In the genomic region with DNA sequence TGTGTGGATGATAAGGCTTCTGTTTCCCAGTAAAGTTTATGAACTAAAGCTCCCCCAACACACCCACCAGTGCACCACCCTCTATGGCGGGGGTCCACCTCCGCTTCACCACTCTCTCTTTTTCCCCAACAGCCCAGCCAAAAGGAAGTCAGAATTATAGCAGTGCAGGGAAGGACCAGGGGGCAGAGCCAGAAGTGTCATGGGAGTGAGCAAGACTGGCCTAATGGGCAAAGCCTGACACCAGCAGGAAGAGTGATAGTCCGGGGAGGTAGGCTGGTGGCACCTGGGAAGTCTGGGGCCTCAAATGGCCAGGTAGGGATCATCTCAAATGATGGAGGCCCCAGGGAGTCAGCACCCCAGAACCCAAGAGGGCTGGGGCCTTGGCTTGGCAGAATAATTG, we compare ENCODE assay signal across 11 cellular contexts.
DNase-seq lines count a peak whose midpoint lies in the region; ATAC-seq, FAIRE-seq and TF ChIP-seq lines count a peak whose summit lies in the region.
"Had no signal": no experiment of that assay in that cellular context is flagged by ENCODE, and none has a peak within 500 bp of the region (broad histone marks: within the 10 kb centered on the region; RNA-seq: fewer than 3 reads in every experiment).

No MANE protein-coding gene starts in this region.

- H3K36me3 Mint-ChIP-seq in activated CD4-positive, alpha-beta memory T cell treated with anti-CD3 and anti-CD28 coated beads for 36 hours, result no peaks in the 10 kb centered on the region

- no peaks in the 10 kb centered on the region for H3K9me3 Mint-ChIP-seq in activated CD4-positive, alpha-beta memory T cell treated with anti-CD3 and anti-CD28 coated beads for 36 hours

- no peaks in the 10 kb centered on the region for H3K36me3 ChIP-seq in left ventricle myocardium inferior
- H3K36me3 ChIP-seq in kidney (ENCODE audit: control insufficient read depth in 1 of 2, insufficient read depth in 2 of 2, low read length in 2 of 2), result no peaks in the 10 kb centered on the region

- no peak for ATAC-seq in Right ventricle myocardium superior (ENCODE audit: poor library complexity)

- H3K4me3 ChIP-seq in left ventricle myocardium inferior (no peak overlapping the region), kidney (ENCODE audit: low read length in 2 of 2) (no peak overlapping the region)

- intact Hi-C loops in left ventricle myocardium inferior (cut with micrococcal nuclease), result no loop called here
- intact Hi-C loops in Right ventricle myocardium superior (cut with DNase I), result no loop called here
- intact Hi-C loops in activated CD4-positive, alpha-beta memory T cell treated with anti-CD3 and anti-CD28 coated beads for 36 hours (cut with micrococcal nuclease), result loop anchor here (2.0 to 5.0 kb wide), 3 partner anchors 72 to 509 kb away; no protein-coding TSS in a partner anchor
- intact Hi-C loops in kidney (cut with DNase I), result no loop called here

- H3K9me3 ChIP-seq in left ventricle myocardium inferior (replicated peaks), result peaks cover 12% of the 10 kb centered on the region
- H3K9me3 ChIP-seq in kidney (ENCODE audit: control insufficient read depth in 1 of 2, low read length in 2 of 2), result peaks cover 2 to 4% of the 10 kb centered on the region in 2 donors

- H3K9ac ChIP-seq in kidney (ENCODE audit: low read length in 2 of 2), result no peak overlapping the region

- H3K27me3 Mint-ChIP-seq in activated CD4-positive, alpha-beta memory T cell treated with anti-CD3 and anti-CD28 coated beads for 36 hours, result no peaks in the 10 kb centered on the region

- POLR2A ChIA-PET in activated CD4-positive, alpha-beta memory T cell treated with anti-CD3 and anti-CD28 coated beads for 36 hours (lab: Charles Lee), result interaction anchor here (0.9 to 1.1 kb wide), 2 partner anchors 73 to 168 kb away, joined by 4 to 5 read pairs; a partner anchor contains a TSS

- peak overlapping the region; percentile 57 for H3K27ac ChIP-seq in left ventricle myocardium inferior (replicated peaks)
- H3K27ac ChIP-seq in kidney (ENCODE audit: low read depth in 2 of 2, low read length in 2 of 2), result no peak overlapping the region
- H3K27ac ChIP-seq in substantia nigra (ENCODE audit: low read depth, low read length, poor library complexity, severe bottlenecking), result peak overlapping the region; percentile 79

- CTCF ChIA-PET in activated CD4-positive, alpha-beta memory T cell treated with anti-CD3 and anti-CD28 coated beads for 36 hours (lab: Charles Lee), result interaction anchor here (1.1 to 1.5 kb wide), 2 partner anchors 111 to 170 kb away, joined by 4 to 8 read pairs; no protein-coding TSS in a partner anchor

- H3K4me1 Mint-ChIP-seq in activated CD4-positive, alpha-beta memory T cell treated with anti-CD3 and anti-CD28 coated beads for 36 hours (ENCODE audit: low read depth), result peaks cover 19% of the 10 kb centered on the region

- no peak for FAIRE-seq in kidney (lab: Jason Lieb, UNC)
- FAIRE-seq: TTC549 had no signal

- peak overlapping the region; percentile 76 for H3K27ac Mint-ChIP-seq in activated CD4-positive, alpha-beta memory T cell treated with anti-CD3 and anti-CD28 coated beads for 36 hours

- H3K4me1 ChIP-seq in left ventricle myocardium inferior (peaks cover 41% of the 10 kb centered on the region), kidney (ENCODE audit: control insufficient read depth in 1 of 2, insufficient read depth in 1 of 2, low read depth in 1 of 2, low read length in 2 of 2) (peaks cover 3 to 4% of the 10 kb centered on the region in 2 donors)

- no peaks in the 10 kb centered on the region for H3K27me3 ChIP-seq in left ventricle myocardium inferior (ENCODE audit: low read depth)

- no peak for DNase-seq in left ventricle myocardium inferior
- DNase-seq in Right ventricle myocardium superior, result no peak
- DNase-seq in activated CD4-positive, alpha-beta memory T cell treated with anti-CD3 and anti-CD28 coated beads for 36 hours, result no peak
- peak; percentile 20 for DNase-seq in kidney
- DNase-seq in substantia nigra (lab: John Stamatoyannopoulos, UW), result no peak
- DNase-seq in SKM-1 treated with dmso at 0.1 percent for 144 hours (lab: John Stamatoyannopoulos, UW; ENCODE audit: unreplicated experiment), result no peak
- no peak for DNase-seq in HK-2 (ENCODE audit: unreplicated experiment)
- no peak for DNase-seq in SKM-1 (lab: John Stamatoyannopoulos, UW; ENCODE audit: unreplicated experiment)
- DNase-seq: NK-92 treated with Interleukin-12 subunit alpha and Interleukin-12 subunit beta, amount 100 ng/mL, for 24 hours; SHP77 had no signal

- no peak for TF ChIP-seq CTCF in left ventricle myocardium inferior (IDR thresholded peaks at IDR 0.05; ENCODE audit: borderline replicate concordance)
- no peak for TF ChIP-seq CTCF in kidney (IDR thresholded peaks at IDR 0.05; ENCODE audit: borderline replicate concordance, extremely low read depth, insufficient read depth)

- no peak overlapping the region for H3K4me3 Mint-ChIP-seq in activated CD4-positive, alpha-beta memory T cell treated with anti-CD3 and anti-CD28 coated beads for 36 hours

Comparison
In these comparisons a context has a peak if more than half of its experiments do, and no peak if none do; other contexts are left out.
1. H3K27ac ChIP-seq: peak in left ventricle myocardium inferior (single experiment) and substantia nigra (single experiment); none in kidney (0 of 2).